10 cellular contexts compared by ENCODE assay signal in genomic region chr11:59151761-59152160, GRCh38. TPM values are rescaled to one million over a fixed set of nuclear protein-coding genes. Genes with fewer than 3 reads are reported as not detected.
DNase-seq lines count a peak whose midpoint lies in the region; ATAC-seq lines count a peak whose summit lies in the region.
"Had no signal": no experiment of that assay in that cellular context is flagged by ENCODE, and none has a peak within 500 bp of the region (broad histone marks: within the 10 kb centered on the region; RNA-seq: fewer than 3 reads in every experiment).

No MANE protein-coding gene starts in this region.

- DNase-seq in activated CD4-positive, alpha-beta T cell treated with anti-CD3 and anti-CD28 coated beads, Interleukin-2, amount 10 ng/mL, durations not matched to agents 24 days and 14 days, result peak; percentile 54
- DNase-seq in activated CD4-positive, alpha-beta T cell treated with anti-CD3 and anti-CD28 coated beads for 1 hour, result no peak
- no peak for DNase-seq in naive thymus-derived CD4-positive, alpha-beta T cell
- no peak for DNase-seq in activated CD8-positive, alpha-beta memory T cell treated with anti-CD3 and anti-CD28 coated beads, Interleukin-2, amount 50 U/mL, for 4 hours
- DNase-seq in NCI-H187 (lab: John Stamatoyannopoulos, UW), result no peak
- DNase-seq in NOMO-1 treated with DMSO at 0.1 percent for 48 hours (lab: John Stamatoyannopoulos, UW; ENCODE audit: unreplicated experiment), result no peak

- no peaks in the 10 kb centered on the region for H3K9me3 Mint-ChIP-seq in activated CD4-positive, alpha-beta T cell treated with anti-CD3 and anti-CD28 coated beads, Interleukin-2, amount 10 ng/mL, durations not matched to agents 24 days and 14 days
- H3K9me3 Mint-ChIP-seq in naive thymus-derived CD4-positive, alpha-beta T cell, result no peaks in the 10 kb centered on the region

- no peak overlapping the region for H3K4me3 ChIP-seq in naive thymus-derived CD4-positive, alpha-beta T cell (ENCODE audit: low read length)
- H3K4me3 ChIP-seq: hepatocyte had no signal

- peaks cover 0 to 8% (median 4%) of the 10 kb centered on the region in 3 experiments for H3K36me3 ChIP-seq in naive thymus-derived CD4-positive, alpha-beta T cell (ENCODE audit: control insufficient read depth in 2 of 3, insufficient read depth in 3 of 3, low read length in 3 of 3)

- CTCF ChIA-PET in naive thymus-derived CD4-positive, alpha-beta T cell (lab: Charles Lee), result interaction anchor here (0.6 to 1.5 kb wide), 4 partner anchors 9 to 100 kb away, joined by 3 to 4 read pairs (median 4); no protein-coding TSS in a partner anchor

- ATAC-seq in GM21619 (IDR thresholded peaks at IDR 0.05; ENCODE audit: unreplicated experiment) (peak; percentile 53), HG03432 (IDR thresholded peaks at IDR 0.05; ENCODE audit: unreplicated experiment) (peak; percentile 64)
- no peak for ATAC-seq in naive thymus-derived CD4-positive, alpha-beta T cell
- ATAC-seq: HCT116 had no signal

- peaks cover 59% of the 10 kb centered on the region for H3K36me3 Mint-ChIP-seq in activated CD4-positive, alpha-beta T cell treated with anti-CD3 and anti-CD28 coated beads, Interleukin-2, amount 10 ng/mL, durations not matched to agents 24 days and 14 days (ENCODE audit: low read depth)
- H3K36me3 Mint-ChIP-seq in naive thymus-derived CD4-positive, alpha-beta T cell, result peaks cover 0 to 43% (median 20%) of the 10 kb centered on the region in 5 donors

- no peaks in the 10 kb centered on the region for H3K9me3 ChIP-seq in naive thymus-derived CD4-positive, alpha-beta T cell (ENCODE audit: control insufficient read depth in 2 of 3, low read length in 3 of 3)

- peak overlapping the region; percentile 64 for H3K4me3 Mint-ChIP-seq in activated CD4-positive, alpha-beta T cell treated with anti-CD3 and anti-CD28 coated beads, Interleukin-2, amount 10 ng/mL, durations not matched to agents 24 days and 14 days
- peak overlapping the region in 1 of 10 donors; percentile 72 for H3K4me3 Mint-ChIP-seq in naive thymus-derived CD4-positive, alpha-beta T cell

- peaks cover 45% of the 10 kb centered on the region for H3K4me1 Mint-ChIP-seq in activated CD4-positive, alpha-beta T cell treated with anti-CD3 and anti-CD28 coated beads, Interleukin-2, amount 10 ng/mL, durations not matched to agents 24 days and 14 days
- H3K4me1 Mint-ChIP-seq in naive thymus-derived CD4-positive, alpha-beta T cell, result peaks cover 5 to 62% (median 21%) of the 10 kb centered on the region in 7 donors

- no peaks in the 10 kb centered on the region for H3K4me1 ChIP-seq in naive thymus-derived CD4-positive, alpha-beta T cell (ENCODE audit: control insufficient read depth in 2 of 2, insufficient read depth in 2 of 2, low read length in 2 of 2)

- intact Hi-C loops in activated CD4-positive, alpha-beta T cell treated with anti-CD3 and anti-CD28 coated beads, Interleukin-2, amount 10 ng/mL, durations not matched to agents 24 days and 14 days (cut with micrococcal nuclease), result loop anchor here (1.0 to 10.0 kb wide), 2 partner anchors 7 to 197 kb away; no protein-coding TSS in a partner anchor
- intact Hi-C loops in naive thymus-derived CD4-positive, alpha-beta T cell (cut with micrococcal nuclease), result loop anchor here (1.0 to 10.0 kb wide), 2 partner anchors 7 to 367 kb away; no protein-coding TSS in a partner anchor

- H3K27me3 Mint-ChIP-seq in activated CD4-positive, alpha-beta T cell treated with anti-CD3 and anti-CD28 coated beads, Interleukin-2, amount 10 ng/mL, durations not matched to agents 24 days and 14 days, result no peaks in the 10 kb centered on the region
- no peaks in the 10 kb centered on the region for H3K27me3 Mint-ChIP-seq in naive thymus-derived CD4-positive, alpha-beta T cell

- POLR2A ChIA-PET in naive thymus-derived CD4-positive, alpha-beta T cell (lab: Charles Lee), result interaction anchor here (1.2 kb wide), 1 partner anchor 9 kb away, joined by 4 read pairs; the partner anchor contains the start of gene FAM111A

- H3K27me3 ChIP-seq in naive thymus-derived CD4-positive, alpha-beta T cell (ENCODE audit: control insufficient read depth in 2 of 2, insufficient read depth in 2 of 2, low read length in 2 of 2), result no peaks in the 10 kb centered on the region
- H3K27me3 ChIP-seq: hepatocyte had no signal

- H3K27ac ChIP-seq in naive thymus-derived CD4-positive, alpha-beta T cell (ENCODE audit: low read depth, low read length), result no peak overlapping the region
- H3K27ac ChIP-seq: hepatocyte had no signal

- peak overlapping the region; percentile 89 for H3K27ac Mint-ChIP-seq in activated CD4-positive, alpha-beta T cell treated with anti-CD3 and anti-CD28 coated beads, Interleukin-2, amount 10 ng/mL, durations not matched to agents 24 days and 14 days
- H3K27ac Mint-ChIP-seq in naive thymus-derived CD4-positive, alpha-beta T cell, result peak overlapping the region in 7 of 9 donors; percentile 7 to 76 (median 63)

RNA-seq across cellular contexts. Expression of gene FAM111A, which starts 9.1 kb away (rescaled TPM):
- 62.2 and 71.2 TPM in 2 replicates for total RNA-seq in activated CD4-positive, alpha-beta T cell treated with anti-CD3 and anti-CD28 coated beads, Interleukin-2, amount 10 ng/mL, durations not matched to agents 24 days and 14 days
- 100 to 1,000 TPM in 3 of 5 experiments, 10 to 100 TPM in 2; 73.1 to 138 (median 117) TPM for total RNA-seq in naive thymus-derived CD4-positive, alpha-beta T cell
- polyA plus RNA-seq in naive thymus-derived CD4-positive, alpha-beta T cell, result 10 to 100 TPM; 23.0 to 32.0 TPM

RNA-seq across cellular contexts. Expression of gene DTX4, which starts 20.2 kb away (rescaled TPM):
- total RNA-seq in activated CD4-positive, alpha-beta T cell treated with anti-CD3 and anti-CD28 coated beads, Interleukin-2, amount 10 ng/mL, durations not matched to agents 24 days and 14 days, result 0.17 and 0.47 TPM in 2 replicates
- 1 to 10 TPM in 4 of 5 experiments, under 1 TPM in 1; 0.22 to 3.9 (median 2.2) TPM for total RNA-seq in naive thymus-derived CD4-positive, alpha-beta T cell
- under 1 TPM; 0.22 to 0.35 TPM for polyA plus RNA-seq in naive thymus-derived CD4-positive, alpha-beta T cell

RNA-seq across cellular contexts. Expression of gene FAM111B, which starts 44.7 kb away (rescaled TPM):
- total RNA-seq in activated CD4-positive, alpha-beta T cell treated with anti-CD3 and anti-CD28 coated beads, Interleukin-2, amount 10 ng/mL, durations not matched to agents 24 days and 14 days, result 68.4 and 70.1 TPM in 2 replicates
- total RNA-seq in naive thymus-derived CD4-positive, alpha-beta T cell, result 10 to 100 TPM in 1 of 5 experiments, under 1 TPM in 3, not detected in 1; 0.11 to 79.8 (median 0.42) TPM
- not detected for polyA plus RNA-seq in naive thymus-derived CD4-positive, alpha-beta T cell
